Comparison of ENCODE assay signal across 8 cellular contexts in genomic region chr5:76403713-76403962, GRCh38. TPM values are rescaled to one million over a fixed set of nuclear protein-coding genes. Genes with fewer than 3 reads are reported as not detected.
DNase-seq lines count a peak whose midpoint lies in the region; ATAC-seq and TF ChIP-seq lines count a peak whose summit lies in the region.

No MANE protein-coding gene starts in this region.

- peaks cover 64% of the 10 kb centered on the region for H3K4me1 Mint-ChIP-seq in dendritic cell treated with granulocyte-macrophage colony-stimulating factor and Interleukin-4, amounts not matched to agents 40 ng/mL and 50 ng/mL, for 4 days (ENCODE audit: low read depth)
- peaks cover 35 to 53% (median 35%) of the 10 kb centered on the region in 3 donors for H3K4me1 Mint-ChIP-seq in naive B cell

- no peaks in the 10 kb centered on the region for H3K9me3 Mint-ChIP-seq in dendritic cell treated with granulocyte-macrophage colony-stimulating factor and Interleukin-4, amounts not matched to agents 40 ng/mL and 50 ng/mL, for 4 days
- no peaks in the 10 kb centered on the region for H3K9me3 Mint-ChIP-seq in naive B cell

- no peak for ATAC-seq in naive B cell (ENCODE audit: low read depth in 2 of 2)
- no peak for ATAC-seq in GM18907 (IDR thresholded peaks at IDR 0.05; ENCODE audit: unreplicated experiment)

- H3K4me3 ChIP-seq in HUES64 (ENCODE audit: low read length) = peak overlapping the region; percentile 89

- WGBS in HUES64 = 0% methylated on average over 19 of the region's 19 CpGs

- no peak for TF ChIP-seq CTCF in C4-2B (conservative IDR thresholded peaks at IDR 0.05)

- H3K4me3 Mint-ChIP-seq in dendritic cell treated with granulocyte-macrophage colony-stimulating factor and Interleukin-4, amounts not matched to agents 40 ng/mL and 50 ng/mL, for 4 days = peak overlapping the region; percentile 91
- H3K4me3 Mint-ChIP-seq in naive B cell = peak overlapping the region; percentile 92 to 98 (median 94)

- H3K4me1 ChIP-seq in HUES64 (ENCODE audit: insufficient read depth, low read length) = peaks cover 23% of the 10 kb centered on the region

- no peaks in the 10 kb centered on the region for H3K9me3 ChIP-seq in HUES64 (ENCODE audit: insufficient read depth, low read depth, low read length)

- H3K36me3 ChIP-seq in HUES64 (ENCODE audit: insufficient read depth, low read length) = no peaks in the 10 kb centered on the region

- H3K27ac ChIP-seq in C4-2B = peak overlapping the region; percentile 77
- peak overlapping the region; percentile 24; the same call in 1 of the 2 replicates for H3K27ac ChIP-seq in HUES64 (ENCODE audit: low read depth, low read length)

- H3K27me3 ChIP-seq in HUES64 (ENCODE audit: insufficient read depth, low read length) = no peaks in the 10 kb centered on the region

- no peaks in the 10 kb centered on the region for H3K27me3 Mint-ChIP-seq in dendritic cell treated with granulocyte-macrophage colony-stimulating factor and Interleukin-4, amounts not matched to agents 40 ng/mL and 50 ng/mL, for 4 days
- peaks cover 0 to 4% (median 2%) of the 10 kb centered on the region in 3 donors for H3K27me3 Mint-ChIP-seq in naive B cell

- no peak for DNase-seq in naive B cell
- DNase-seq in NCI-H1694 treated with DMSO at 0.1 percent for 48 hours (lab: John Stamatoyannopoulos, UW) = no peak
- DNase-seq in central memory CD4-positive, alpha-beta T cell = no peak
- DNase-seq in SIG-M5 (lab: John Stamatoyannopoulos, UW) = no peak

- H3K9ac ChIP-seq in HUES64 (ENCODE audit: low read depth, low read length) = peak overlapping the region; percentile 82

- H3K27ac Mint-ChIP-seq in dendritic cell treated with granulocyte-macrophage colony-stimulating factor and Interleukin-4, amounts not matched to agents 40 ng/mL and 50 ng/mL, for 4 days = peak overlapping the region; percentile 92
- peak overlapping the region; percentile 78 to 98 (median 94) for H3K27ac Mint-ChIP-seq in naive B cell

- intact Hi-C loops in dendritic cell treated with granulocyte-macrophage colony-stimulating factor and Interleukin-4, amounts not matched to agents 40 ng/mL and 50 ng/mL, for 4 days (cut with micrococcal nuclease) = loop anchor here (1.0 to 10.0 kb wide), 5 partner anchors 109 to 889 kb away; partner anchors contain the start of genes CERT1 and POLK

- peaks cover 18% of the 10 kb centered on the region for H3K36me3 Mint-ChIP-seq in dendritic cell treated with granulocyte-macrophage colony-stimulating factor and Interleukin-4, amounts not matched to agents 40 ng/mL and 50 ng/mL, for 4 days (ENCODE audit: low read depth)
- H3K36me3 Mint-ChIP-seq in naive B cell = no peaks in the 10 kb centered on the region

RNA-seq across cellular contexts. Expression of gene IQGAP2, which starts 0.6 kb away (rescaled TPM):
- polyA plus RNA-seq in HUES64 (2013, experiment 1 of 2) = 32.6 TPM
- polyA plus RNA-seq in HUES64 (2013, experiment 2 of 2) = 37.0 TPM
- polyA plus RNA-seq in naive B cell (ENCODE audit: low read depth in 6 of 6) = 1 to 10 TPM; 2.7 to 9.8 (median 6.2) TPM
